Comparison of ENCODE assay signal across 23 cellular contexts in genomic region chr1:204227996-204228785, GRCh38. TPM values are rescaled to one million over a fixed set of nuclear protein-coding genes. Genes with fewer than 3 reads are reported as not detected.
DNase-seq lines count a peak whose midpoint lies in the region; ATAC-seq, FAIRE-seq and TF ChIP-seq lines count a peak whose summit lies in the region.
"Had no signal": no experiment of that assay in that cellular context is flagged by ENCODE, and none has a peak within 500 bp of the region (broad histone marks: within the 10 kb centered on the region; RNA-seq: fewer than 3 reads in every experiment).

No MANE protein-coding gene starts in this region.

- H3K9me3 ChIP-seq in liver (ENCODE audit: control insufficient read depth in 4 of 4, low read length in 3 of 4) (no peaks in the 10 kb centered on the region), HepG2 (ENCODE audit: low read length) (no peaks in the 10 kb centered on the region), K562 (replicated peaks; ENCODE audit: control insufficient read depth, insufficient read depth, low read depth, low read length) (no peaks in the 10 kb centered on the region), stomach (no peaks in the 10 kb centered on the region)
- H3K9me3 ChIP-seq: BLaER1, HAP-1 had no signal

- DNase-seq in HepG2 (ENCODE audit: low spot score) (no peak), K562 (ENCODE audit: extremely low read depth in 1 of 4, low spot score in 3 of 4) (no peak), stomach (peak; percentile 16), activated T-cell treated with anti-CD3 and anti-CD28 coated beads for 4 hours (no peak), substantia nigra (lab: John Stamatoyannopoulos, UW) (no peak), GM03348 (ENCODE audit: low spot score) (no peak)
- DNase-seq: Calu3; CD4-positive, alpha-beta memory T cell; DMS 273 treated with DMSO at 0.1 percent for 48 hours; DMS53; DND-41; EL had no signal

- POLR2A ChIA-PET in HepG2 (lab: Yijun Ruan, JAX) (no interaction called here), K562 (lab: Yijun Ruan, JAX) (interaction anchor here (0.6 to 1.0 kb wide), 4 partner anchors 9 to 288 kb away, joined by 3 read pairs; partner anchors contain the start of gene MDM4)

- no peak for TF ChIP-seq EP300 in HepG2 (IDR thresholded peaks at IDR 0.05; ENCODE audit: low read depth in 2 of 2, low read length in 2 of 2)
- TF ChIP-seq EP300 in HepG2 (CRISPR knock-in tag; IDR thresholded peaks at IDR 0.05; ENCODE audit: borderline replicate concordance), result no peak
- no peak for TF ChIP-seq EP300 in K562 (IDR thresholded peaks at IDR 0.05; ENCODE audit: low read length)
- no peak for TF ChIP-seq EP300 in stomach (IDR thresholded peaks at IDR 0.05)

- CTCF ChIA-PET in HepG2 (lab: Yijun Ruan, JAX; ENCODE audit: low intra/inter-chr PET ratio, low total read pairs) (no interaction called here), K562 (lab: Yijun Ruan, JAX; ENCODE audit: low intra/inter-chr PET ratio) (no interaction called here)

- TF ChIP-seq POLR2A in HepG2 (IDR thresholded peaks at IDR 0.05; ENCODE audit: insufficient read depth in 1 of 2, low read depth in 2 of 2, low read length in 2 of 2) (no peak), K562 (conservative IDR thresholded peaks at IDR 0.05) (no peak), stomach (IDR thresholded peaks at IDR 0.05) (no peak)

- H3K27me3 ChIP-seq in liver (ENCODE audit: control insufficient read depth in 4 of 4, insufficient read depth in 4 of 4, low read length in 3 of 4), result no peaks in the 10 kb centered on the region
- no peaks in the 10 kb centered on the region for H3K27me3 ChIP-seq in HepG2 (ENCODE audit: control insufficient read depth in 1 of 2, insufficient read depth in 2 of 2, low read length in 2 of 2)
- peaks cover 23 to 26% of the 10 kb centered on the region in 2 experiments for H3K27me3 ChIP-seq in K562 (ENCODE audit: control insufficient read depth in 2 of 2, insufficient read depth in 2 of 2, low read length in 2 of 2)
- no peaks in the 10 kb centered on the region for H3K27me3 ChIP-seq in stomach
- H3K27me3 ChIP-seq: BLaER1 had no signal

- no peaks in the 10 kb centered on the region for H3K9me1 ChIP-seq in K562 (ENCODE audit: control insufficient read depth, insufficient read depth, low read length)

- H3K27ac ChIP-seq in liver (ENCODE audit: low read depth in 1 of 2, low read length in 2 of 2), result peak overlapping the region; percentile 36 to 85
- no peak overlapping the region for H3K27ac ChIP-seq in HepG2 (ENCODE audit: extremely low read length, insufficient read depth, low read length)
- no peak overlapping the region for H3K27ac ChIP-seq in K562 (ENCODE audit: extremely low read depth, low read depth, low read length)
- peak overlapping the region in 1 of 5 donors; percentile 76 for H3K27ac ChIP-seq in stomach
- H3K27ac ChIP-seq in substantia nigra (ENCODE audit: low read depth, low read length, poor library complexity, severe bottlenecking), result no peak overlapping the region
- H3K27ac ChIP-seq: 22Rv1, BLaER1 had no signal

- H3K9ac ChIP-seq in liver (ENCODE audit: low read depth in 1 of 2, low read length in 2 of 2) (no peak overlapping the region), HepG2 (ENCODE audit: insufficient read depth, low read depth, low read length) (no peak overlapping the region), K562 (ENCODE audit: insufficient read depth in 1 of 2, low read depth in 2 of 2, low read length in 2 of 2) (no peak overlapping the region)
- H3K9ac ChIP-seq: BLaER1 had no signal

- H3K4me1 ChIP-seq in liver (ENCODE audit: control insufficient read depth in 4 of 4, insufficient read depth in 4 of 4, low read length in 3 of 4) (peaks cover 4 to 31% (median 20%) of the 10 kb centered on the region in 4 donors), HepG2 (ENCODE audit: insufficient read depth, low read length) (peaks cover 18% of the 10 kb centered on the region), K562 (replicated peaks in 1 of 2; ENCODE audit: control insufficient read depth in 2 of 2, insufficient read depth in 2 of 2, low read length in 2 of 2) (peaks cover 13 to 17% of the 10 kb centered on the region in 2 experiments; a peak in 4 of 5 replicates), stomach (peaks cover 9 to 34% (median 18%) of the 10 kb centered on the region in 4 donors)
- H3K4me1 ChIP-seq: HAP-1 had no signal

- peaks cover 3 to 37% (median 26%) of the 10 kb centered on the region in 4 donors for H3K36me3 ChIP-seq in liver (ENCODE audit: control insufficient read depth in 4 of 4, insufficient read depth in 3 of 4, low read depth in 1 of 4, low read length in 3 of 4)
- H3K36me3 ChIP-seq in HepG2 (replicated peaks in 1 of 2; ENCODE audit: control insufficient read depth in 1 of 2, insufficient read depth in 2 of 2, low read length in 2 of 2), result peaks cover 13 to 35% of the 10 kb centered on the region in 2 experiments; a peak in 4 of 5 replicates
- H3K36me3 ChIP-seq in K562 (ENCODE audit: control insufficient read depth, insufficient read depth, low read length), result no peaks in the 10 kb centered on the region
- peaks cover 30 to 97% (median 84%) of the 10 kb centered on the region in 4 donors for H3K36me3 ChIP-seq in stomach
- H3K36me3 ChIP-seq: BLaER1, HAP-1 had no signal

- in situ Hi-C loops in HepG2 (cut with HindIII; ENCODE audit: extremely low pct_ligation_motif_present, low pct_unique_long_range_greater_than_20kb), result no loop called here
- in situ Hi-C loops in K562 (cut with MboI), result no loop called here

- BruUV-seq in HepG2 (replicated peaks; lab: Mats Ljungman, UMichigan), result no TSS peak
- BruUV-seq in K562 (replicated peaks; lab: Mats Ljungman, UMichigan), result no TSS peak

- FAIRE-seq in HepG2 (lab: Jason Lieb, UNC) (no peak), K562 (lab: Jason Lieb, UNC) (no peak)
- FAIRE-seq: GM12891, GM19239, H1 had no signal

- 90% methylated on average over 20 of the region's 20 CpGs for WGBS in liver
- 91% methylated on average over 16 of the region's 20 CpGs for WGBS in HepG2 (ENCODE audit: low lambda C conversion rate)
- 7% methylated on average over 20 of the region's 20 CpGs for WGBS in K562 (ENCODE audit: insufficient coverage, low coverage, missing lambda C conversion rate)
- WGBS in stomach, 5 donors, result 54 to 74% (median 64%) methylated on average over 17 to 20 of the region's 20 CpGs

- TF ChIP-seq RAD21 in liver (IDR thresholded peaks at IDR 0.05), result no peak
- no peak for TF ChIP-seq RAD21 in HepG2 (CRISPR knock-in tag; IDR thresholded peaks at IDR 0.05)
- no peak for TF ChIP-seq RAD21 in K562 (CRISPR knock-in tag; conservative IDR thresholded peaks at IDR 0.05 in 1 of 2, IDR thresholded peaks at IDR 0.05 in 1 of 2)

- ATAC-seq in HepG2, result no peak
- no peak for ATAC-seq in K562

- H2AFZ ChIP-seq in HepG2 (ENCODE audit: low read length) (no peak overlapping the region), K562 (ENCODE audit: low read depth, low read length) (no peak overlapping the region)

- intact Hi-C loops in HepG2 (cut with micrococcal nuclease; ENCODE audit: unreplicated experiment), result no loop called here
- intact Hi-C loops in K562 (cut with micrococcal nuclease), result no loop called here
- intact Hi-C loops in stomach (cut with DNase I; ENCODE audit: low total_unique reads), result no loop called here

- H3K4me3 ChIP-seq in liver (ENCODE audit: low read depth in 1 of 3, low read length in 3 of 3), result no peak overlapping the region
- no peak overlapping the region for H3K4me3 ChIP-seq in HepG2 (replicated peaks in 1 of 3; ENCODE audit: insufficient read depth in 1 of 3, low read depth in 2 of 3, low read length in 3 of 3)
- H3K4me3 ChIP-seq in K562, result no peak overlapping the region
- H3K4me3 ChIP-seq in stomach, result no peak overlapping the region
- H3K4me3 ChIP-seq: BLaER1, HAP-1 had no signal

- TF ChIP-seq CTCF in liver (IDR thresholded peaks at IDR 0.05; ENCODE audit: low read depth, low read length, missing input control) (no peak), HepG2 (CRISPR knock-in tag; IDR thresholded peaks at IDR 0.05) (no peak), K562 (IDR thresholded peaks at IDR 0.05 in 2 of 3, conservative IDR thresholded peaks at IDR 0.05 in 1 of 3; ENCODE audit: insufficient read depth in 2 of 3, low read depth in 1 of 3, low read length in 3 of 3) (no peak), stomach (IDR thresholded peaks at IDR 0.05) (no peak)

- H3K79me2 ChIP-seq in HepG2 (ENCODE audit: insufficient read depth, low read length) (no peaks in the 10 kb centered on the region), K562 (ENCODE audit: control insufficient read depth, insufficient read depth, low read length) (no peaks in the 10 kb centered on the region)

- no peaks in the 10 kb centered on the region for H4K20me1 ChIP-seq in HepG2 (ENCODE audit: insufficient read depth, low read length)
- peaks cover 5% of the 10 kb centered on the region for H4K20me1 ChIP-seq in K562 (replicated peaks; ENCODE audit: control insufficient read depth, insufficient read depth, low read length)
- H4K20me1 ChIP-seq: BLaER1 had no signal

- H3K4me2 ChIP-seq in HepG2 (ENCODE audit: low read depth, low read length), result no peak overlapping the region
- no peak overlapping the region; the same call in 1 of the 2 replicates for H3K4me2 ChIP-seq in K562 (ENCODE audit: insufficient read depth, low read length)
- H3K4me2 ChIP-seq: BLaER1 had no signal

RNA-seq across cellular contexts. Expression of gene GOLT1A, which starts 14.4 kb away (rescaled TPM):
- total RNA-seq in liver, result 10 to 100 TPM; 14.1 to 24.8 TPM
- polyA plus RNA-seq in liver, result 100 to 1,000 TPM in 1 of 2 donors, 10 to 100 TPM in 1; 80.6 to 103 TPM
- 19.4 and 28.0 TPM in 2 replicates for total RNA-seq in HepG2 (2016; rRNA removed; fragmentation: Illumina TruSeq; extraction: Trizol)
- 29.6 and 30.2 TPM in 2 replicates for total RNA-seq in HepG2 (2016; cell fraction: cytosol; rRNA removed; fragmentation: Illumina TruSeq; extraction: Trizol; ENCODE audit: low read depth)
- 19.8 and 27.6 TPM in 2 replicates for total RNA-seq in HepG2 (2016; cell fraction: insoluble cytoplasmic fraction; rRNA removed; fragmentation: Illumina TruSeq; extraction: Trizol)
- total RNA-seq in HepG2 (2016; cell fraction: membrane; rRNA removed; fragmentation: Illumina TruSeq; extraction: Trizol), result 35.4 and 36.5 TPM in 2 replicates
- total RNA-seq in HepG2 (2016; cell fraction: nucleus; rRNA removed; fragmentation: Illumina TruSeq; extraction: Trizol), result 16.8 and 19.9 TPM in 2 replicates
- polyA plus RNA-seq in HepG2 (2011; rRNA removed), result 25.8 and 32.8 TPM in 2 replicates
- 35.0 and 36.4 TPM in 2 replicates for polyA plus RNA-seq in HepG2 (2011; cell fraction: cytosol; rRNA removed)
- polyA plus RNA-seq in HepG2 (2011; cell fraction: nucleus; rRNA removed), result 42.2 and 45.6 TPM in 2 replicates
- polyA plus RNA-seq in HepG2 (2012), result 26.5 and 27.0 TPM in 2 replicates
- 37.9 and 41.7 TPM in 2 replicates for polyA plus RNA-seq in HepG2 (2016; cell fraction: cytosol; fragmentation: Illumina TruSeq; extraction: Trizol; ENCODE audit: low read depth)
- 21.1 and 24.0 TPM in 2 replicates for polyA plus RNA-seq in HepG2 (2016; cell fraction: insoluble cytoplasmic fraction; fragmentation: Illumina TruSeq; extraction: Trizol; ENCODE audit: low read depth)
- 39.7 and 40.2 TPM in 2 replicates for polyA plus RNA-seq in HepG2 (2016; cell fraction: membrane; fragmentation: Illumina TruSeq; extraction: Trizol; ENCODE audit: low read depth)
- 35.0 and 45.5 TPM in 2 replicates for polyA plus RNA-seq in HepG2 (2016; cell fraction: nucleus; fragmentation: Illumina TruSeq; extraction: Trizol; ENCODE audit: insufficient read depth, low read depth)
- 37.1 TPM in 1 of 2 replicates, not detected in the other for polyA minus RNA-seq in HepG2 (2011; rRNA and poly(A)+ RNA removed; ENCODE audit: low replicate concordance)
- 13.6 and 16.0 TPM in 2 replicates for polyA minus RNA-seq in HepG2 (2011; cell fraction: cytosol; rRNA and poly(A)+ RNA removed)
- 7.2 and 9.8 TPM in 2 replicates for polyA minus RNA-seq in HepG2 (2011; cell fraction: nucleus; rRNA and poly(A)+ RNA removed)
- not detected in 2 replicates for total RNA-seq in K562 (2011; cell fraction: chromatin; rRNA removed; ENCODE audit: low replicate concordance)
- not detected in 2 replicates for total RNA-seq in K562 (2011; cell fraction: nucleolus; rRNA removed)
- not detected in 2 replicates for total RNA-seq in K562 (2011; cell fraction: nucleoplasm; rRNA removed)
- total RNA-seq in K562 (2014; rRNA removed), result not detected in 2 replicates
- not detected in 2 replicates for total RNA-seq in K562 (2014; rRNA removed; fragmentation: Illumina TruSeq; extraction: Trizol)
- total RNA-seq in K562 (2015; rRNA removed; fragmentation: Illumina TruSeq; extraction: Trizol), result not detected in 2 replicates
- not detected in 2 replicates for total RNA-seq in K562 (2021)
- polyA plus RNA-seq in K562 (2011; rRNA removed), result not detected in 2 replicates
- polyA plus RNA-seq in K562 (2011; cell fraction: cytosol; rRNA removed), result not detected in 2 replicates
- polyA plus RNA-seq in K562 (2011; cell fraction: nucleus; rRNA removed), result not detected in 2 replicates
- polyA plus RNA-seq in K562 (2012), result 0.16 TPM in 1 of 2 replicates, not detected in the other
- not detected in 2 replicates for polyA plus RNA-seq in K562 (2014; fragmentation: Illumina TruSeq; extraction: Trizol)
- polyA plus RNA-seq in K562 (2014; fragmentation: Nextera tagmentation; extraction: Ambion mirVana), result not detected
- polyA plus RNA-seq in K562 (2014; rRNA removed), result not detected in 2 replicates
- not detected in 2 replicates for polyA minus RNA-seq in K562 (2011; rRNA and poly(A)+ RNA removed)
- polyA minus RNA-seq in K562 (2011; cell fraction: cytosol; rRNA and poly(A)+ RNA removed), result not detected in 2 replicates
- not detected in 2 replicates for polyA minus RNA-seq in K562 (2011; cell fraction: nucleus; rRNA and poly(A)+ RNA removed)
- 1 to 10 TPM in 3 of 5 donors, not detected in 2; 1.8 to 7.1 (median 5.9) TPM for total RNA-seq in stomach
- polyA plus RNA-seq in stomach, result 10 to 100 TPM in 1 of 3 donors, 1 to 10 TPM in 2; 6.6 to 16.6 (median 7.6) TPM
- total RNA-seq: A673, G401 had no signal
- polyA plus RNA-seq: AG04450, CD14-positive monocyte had no signal

RNA-seq across cellular contexts. Expression of gene KISS1, which starts 31.9 kb away (rescaled TPM):
- under 1 TPM in 1 of 2 donors, not detected in 1; 0.50 TPM for total RNA-seq in liver
- 1 to 10 TPM in 1 of 2 donors, not detected in 1; 1.4 TPM for polyA plus RNA-seq in liver
- total RNA-seq in HepG2 (2016; rRNA removed; fragmentation: Illumina TruSeq; extraction: Trizol), result 0.80 TPM in 1 of 2 replicates, not detected in the other
- 1.4 TPM in 1 of 2 replicates, not detected in the other for total RNA-seq in HepG2 (2016; cell fraction: cytosol; rRNA removed; fragmentation: Illumina TruSeq; extraction: Trizol; ENCODE audit: low read depth)
- 0.58 and 1.2 TPM in 2 replicates for total RNA-seq in HepG2 (2016; cell fraction: insoluble cytoplasmic fraction; rRNA removed; fragmentation: Illumina TruSeq; extraction: Trizol)
- total RNA-seq in HepG2 (2016; cell fraction: membrane; rRNA removed; fragmentation: Illumina TruSeq; extraction: Trizol), result 1.5 TPM in 2 replicates
- not detected in 2 replicates for total RNA-seq in HepG2 (2016; cell fraction: nucleus; rRNA removed; fragmentation: Illumina TruSeq; extraction: Trizol)
- polyA plus RNA-seq in HepG2 (2011; rRNA removed), result 0.24 and 0.33 TPM in 2 replicates
- 0.21 and 0.93 TPM in 2 replicates for polyA plus RNA-seq in HepG2 (2011; cell fraction: cytosol; rRNA removed)
- polyA plus RNA-seq in HepG2 (2011; cell fraction: nucleus; rRNA removed), result 0.76 and 0.81 TPM in 2 replicates
- polyA plus RNA-seq in HepG2 (2012), result not detected in 2 replicates
- polyA plus RNA-seq in HepG2 (2016; cell fraction: cytosol; fragmentation: Illumina TruSeq; extraction: Trizol; ENCODE audit: low read depth), result 0.86 and 0.96 TPM in 2 replicates
- not detected in 2 replicates for polyA plus RNA-seq in HepG2 (2016; cell fraction: insoluble cytoplasmic fraction; fragmentation: Illumina TruSeq; extraction: Trizol; ENCODE audit: low read depth)
- 0.51 and 0.60 TPM in 2 replicates for polyA plus RNA-seq in HepG2 (2016; cell fraction: membrane; fragmentation: Illumina TruSeq; extraction: Trizol; ENCODE audit: low read depth)
- polyA plus RNA-seq in HepG2 (2016; cell fraction: nucleus; fragmentation: Illumina TruSeq; extraction: Trizol; ENCODE audit: insufficient read depth, low read depth), result not detected in 2 replicates
- not detected in 2 replicates for polyA minus RNA-seq in HepG2 (2011; rRNA and poly(A)+ RNA removed; ENCODE audit: low replicate concordance)
- polyA minus RNA-seq in HepG2 (2011; cell fraction: cytosol; rRNA and poly(A)+ RNA removed), result not detected in 2 replicates
- not detected in 2 replicates for polyA minus RNA-seq in HepG2 (2011; cell fraction: nucleus; rRNA and poly(A)+ RNA removed)
- total RNA-seq in K562 (2011; cell fraction: chromatin; rRNA removed; ENCODE audit: low replicate concordance), result not detected in 2 replicates
- total RNA-seq in K562 (2011; cell fraction: nucleolus; rRNA removed), result not detected in 2 replicates
- not detected in 2 replicates for total RNA-seq in K562 (2011; cell fraction: nucleoplasm; rRNA removed)
- total RNA-seq in K562 (2014; rRNA removed), result not detected in 2 replicates
- not detected in 2 replicates for total RNA-seq in K562 (2014; rRNA removed; fragmentation: Illumina TruSeq; extraction: Trizol)
- total RNA-seq in K562 (2015; rRNA removed; fragmentation: Illumina TruSeq; extraction: Trizol), result not detected in 2 replicates
- not detected in 2 replicates for total RNA-seq in K562 (2021)
- polyA plus RNA-seq in K562 (2011; rRNA removed), result 0.31 TPM in 1 of 2 replicates, not detected in the other
- 0.58 TPM in 1 of 2 replicates, not detected in the other for polyA plus RNA-seq in K562 (2011; cell fraction: cytosol; rRNA removed)
- not detected in 2 replicates for polyA plus RNA-seq in K562 (2011; cell fraction: nucleus; rRNA removed)
- polyA plus RNA-seq in K562 (2012), result not detected in 2 replicates
- polyA plus RNA-seq in K562 (2014; fragmentation: Illumina TruSeq; extraction: Trizol), result not detected in 2 replicates
- polyA plus RNA-seq in K562 (2014; fragmentation: Nextera tagmentation; extraction: Ambion mirVana), result not detected
- not detected in 2 replicates for polyA plus RNA-seq in K562 (2014; rRNA removed)
- not detected in 2 replicates for polyA minus RNA-seq in K562 (2011; rRNA and poly(A)+ RNA removed)
- not detected in 2 replicates for polyA minus RNA-seq in K562 (2011; cell fraction: cytosol; rRNA and poly(A)+ RNA removed)
- not detected in 2 replicates for polyA minus RNA-seq in K562 (2011; cell fraction: nucleus; rRNA and poly(A)+ RNA removed)
- 1 to 10 TPM in 1 of 5 donors, not detected in 4; 1.1 TPM for total RNA-seq in stomach
- 1 to 10 TPM in 2 of 3 donors, not detected in 1; 1.6 to 8.3 TPM for polyA plus RNA-seq in stomach
- total RNA-seq: A673; Calu3; CD4-positive, alpha-beta memory T cell; G401; H1 had no signal
- polyA plus RNA-seq: CD14-positive monocyte; CD4-positive, alpha-beta memory T cell had no signal

Comparison
In these comparisons a context has a peak if more than half of its experiments do, and no peak if none do; other contexts are left out.
1. H3K27ac ChIP-seq: peak in liver (2 of 2); none in HepG2 (single experiment), K562 (single experiment) and substantia nigra (single experiment).